24 cellular contexts compared by ENCODE assay signal in the genomic region with DNA sequence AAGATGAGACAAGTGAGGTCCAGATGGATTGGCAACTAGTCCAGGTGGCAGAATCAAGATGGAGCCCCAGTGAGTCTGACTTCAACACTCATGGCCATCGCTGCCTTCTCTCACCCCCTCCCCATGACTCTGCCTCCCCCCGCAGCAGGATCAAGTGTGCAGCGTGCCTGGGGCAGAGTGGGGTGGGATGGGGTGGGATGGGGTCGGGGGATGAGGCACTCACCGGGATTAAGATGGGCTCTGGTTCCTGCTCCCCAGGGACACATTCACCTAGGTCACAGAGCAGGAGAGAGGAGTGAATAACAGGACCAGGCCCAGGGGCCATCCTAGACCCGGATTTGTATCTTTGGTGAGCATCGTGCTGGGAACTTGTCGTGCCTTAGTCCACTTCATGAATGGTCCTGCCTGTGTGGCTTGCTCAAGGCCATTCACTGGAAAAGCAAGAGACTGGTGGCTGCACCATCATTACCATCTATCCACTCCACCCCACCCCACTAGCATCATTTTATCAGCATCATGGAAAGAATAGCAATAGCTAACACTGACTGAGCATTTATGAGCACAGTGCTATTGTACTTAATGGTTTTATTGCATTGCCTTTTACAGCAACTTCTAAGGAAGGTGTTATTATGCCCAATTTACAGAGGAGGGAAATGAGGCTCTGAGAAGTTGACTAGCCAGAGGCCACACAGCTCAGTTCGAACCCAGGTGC. TPM values are rescaled to one million over a fixed set of nuclear protein-coding genes. Genes with fewer than 3 reads are reported as not detected.
DNase-seq lines count a peak whose midpoint lies in the region; ATAC-seq and TF ChIP-seq lines count a peak whose summit lies in the region.
"Had no signal": no experiment of that assay in that cellular context is flagged by ENCODE, and none has a peak within 500 bp of the region (broad histone marks: within the 10 kb centered on the region; RNA-seq: fewer than 3 reads in every experiment).

No MANE protein-coding gene starts in this region.

- no peaks in the 10 kb centered on the region for H3K27me3 ChIP-seq in H9 (ENCODE audit: insufficient read depth, low read length)
- H3K27me3 ChIP-seq in right lobe of liver = no peaks in the 10 kb centered on the region
- H3K27me3 ChIP-seq in upper lobe of right lung = no peaks in the 10 kb centered on the region

- intact Hi-C loops in right lobe of liver (cut with DNase I) (no loop called here), upper lobe of right lung (cut with DNase I) (no loop called here)

- H3K27me3 Mint-ChIP-seq in H9 (ENCODE audit: low read depth) = peaks cover 16% of the 10 kb centered on the region
- H3K27me3 Mint-ChIP-seq in chondrocyte (ENCODE audit: low read depth) = peaks cover 11% of the 10 kb centered on the region

- no peak overlapping the region for H3K56ac ChIP-seq in H9 (ENCODE audit: insufficient read length, low read depth, low read length)

- no peak overlapping the region for H2AFZ ChIP-seq in H9 (ENCODE audit: low read length)

- no peaks in the 10 kb centered on the region for H3K23me2 ChIP-seq in H9 (ENCODE audit: insufficient read length, low read depth, low read length, poor library complexity, severe bottlenecking)

- H3K36me3 ChIP-seq in right lobe of liver = peaks cover 0 to 99% (median 51%) of the 10 kb centered on the region in 4 donors
- H3K36me3 ChIP-seq in upper lobe of right lung = no peaks in the 10 kb centered on the region

- H3T11ph ChIP-seq in H9 (ENCODE audit: low read length) = no peak overlapping the region

- no peak overlapping the region for H2AK5ac ChIP-seq in H9 (ENCODE audit: insufficient read length, low read length)

- H3K9ac ChIP-seq in H9 (ENCODE audit: extremely low read depth, insufficient read length, low read length) = no peak overlapping the region

- H3K18ac ChIP-seq in H9 (ENCODE audit: insufficient read length, low read depth, low read length) = no peak overlapping the region

- no CpG with 5 or more reads among the region's 9 CpGs for WGBS in H9 (ENCODE audit: extremely low coverage, insufficient read length, low lambda C conversion rate)
- 83% methylated on average over 1 of the region's 9 CpGs for WGBS in right lobe of liver (ENCODE audit: insufficient coverage, low coverage, low lambda C conversion rate, missing lambda C conversion rate)

- H3K36me3 Mint-ChIP-seq in H9 (ENCODE audit: insufficient read depth in 1 of 3, low read depth in 3 of 3) (no peaks in the 10 kb centered on the region), chondrocyte (ENCODE audit: low read depth) (no peaks in the 10 kb centered on the region)
- H3K36me3 Mint-ChIP-seq: CD8-positive, alpha-beta memory T cell had no signal

- no peak overlapping the region for H3K27ac ChIP-seq in H9 (ENCODE audit: insufficient read length, low read depth, low read length)
- H3K27ac ChIP-seq in right lobe of liver = no peak overlapping the region
- H3K27ac ChIP-seq in upper lobe of right lung = no peak overlapping the region
- H3K27ac ChIP-seq: C4-2B had no signal

- no peak for TF ChIP-seq POLR2A in right lobe of liver (IDR thresholded peaks at IDR 0.05)

- H3K4me1 ChIP-seq in H9 (ENCODE audit: insufficient read depth, low read length) = no peaks in the 10 kb centered on the region
- H3K4me1 ChIP-seq in right lobe of liver = peaks cover 0 to 67% (median 3%) of the 10 kb centered on the region in 4 donors
- peaks cover 7% of the 10 kb centered on the region for H3K4me1 ChIP-seq in upper lobe of right lung

- no peak overlapping the region for H2BK20ac ChIP-seq in H9 (ENCODE audit: low read depth, low read length, poor library complexity, severe bottlenecking)

- H3K9me3 Mint-ChIP-seq in H9 = no peaks in the 10 kb centered on the region
- no peaks in the 10 kb centered on the region for H3K9me3 Mint-ChIP-seq in chondrocyte (ENCODE audit: low read depth)
- H3K9me3 Mint-ChIP-seq: CD8-positive, alpha-beta memory T cell had no signal

- H2BK120ac ChIP-seq in H9 (ENCODE audit: low read depth, low read length, poor library complexity, severe bottlenecking) = no peak overlapping the region

- H3K4me3 ChIP-seq in right lobe of liver (no peak overlapping the region), upper lobe of right lung (no peak overlapping the region)

- no peak overlapping the region for H4K5ac ChIP-seq in H9 (ENCODE audit: insufficient read length, low read depth, low read length)

- no peaks in the 10 kb centered on the region for H3K79me2 ChIP-seq in H9 (ENCODE audit: insufficient read depth, low read length)

- peak in 3 of 4 donors; percentile 3 to 8 (median 4) for ATAC-seq in right lobe of liver
- no peak for ATAC-seq in upper lobe of right lung
- ATAC-seq in HG02870 (IDR thresholded peaks at IDR 0.05; ENCODE audit: unreplicated experiment) = no peak
- no peak for ATAC-seq in GM18907 (IDR thresholded peaks at IDR 0.05; ENCODE audit: unreplicated experiment)
- ATAC-seq: Panc1, SK-N-SH treated with all-trans-retinoic acid at 6 μM for 48 hours had no signal

- no peak overlapping the region for H4K91ac ChIP-seq in H9 (ENCODE audit: insufficient read length, low read depth, low read length)

- H3K4me2 ChIP-seq in H9 (ENCODE audit: insufficient read depth, insufficient read length, low read length) = no peak overlapping the region

- H3K4me1 Mint-ChIP-seq in H9 = no peaks in the 10 kb centered on the region
- no peaks in the 10 kb centered on the region for H3K4me1 Mint-ChIP-seq in chondrocyte (ENCODE audit: low read depth)
- H3K4me1 Mint-ChIP-seq: CD8-positive, alpha-beta memory T cell had no signal

- no peak overlapping the region for H4K8ac ChIP-seq in H9 (replicated peaks; ENCODE audit: insufficient read length, low read depth, low read length)

- peak; percentile 9 for DNase-seq in H9
- DNase-seq in chondrocyte (ENCODE audit: low spot score) = peak; percentile 36
- peak in 1 of 3 donors; percentile 38 for DNase-seq in right lobe of liver
- peak; percentile 30 for DNase-seq in upper lobe of right lung
- DNase-seq in NK-92 (lab: John Stamatoyannopoulos, UW; ENCODE audit: unreplicated experiment) = no peak
- DNase-seq: ACHN; Calu3; CD8-positive, alpha-beta memory T cell; DMS153; GDM1; Kasumi-1; NCI-H1417; NCI-H1694 treated with DMSO at 0.1 percent for 48 hours; NCI-H2081 treated with DMSO at 0.1 percent for 48 hours; NCI-H2171 treated with DMSO at 0.1 percent for 48 hours; NCI-H69; NK-92 treated with Interleukin-12 subunit alpha and Interleukin-12 subunit beta, amount 100 ng/mL, for 24 hours had no signal

- no peak overlapping the region for H2BK15ac ChIP-seq in H9 (ENCODE audit: low read depth, low read length)

- no peaks in the 10 kb centered on the region for H3K79me1 ChIP-seq in H9 (ENCODE audit: insufficient read depth, low read depth, low read length, poor library complexity, severe bottlenecking)

- H3K9me3 ChIP-seq in H9 (ENCODE audit: control insufficient read depth, low read depth, low read length) (no peaks in the 10 kb centered on the region), right lobe of liver (no peaks in the 10 kb centered on the region), upper lobe of right lung (no peaks in the 10 kb centered on the region)

- TF ChIP-seq CTCF in H9 (conservative IDR thresholded peaks at IDR 0.05) (no peak), chondrocyte (IDR thresholded peaks at IDR 0.05) (no peak), right lobe of liver (IDR thresholded peaks at IDR 0.05) (no peak), upper lobe of right lung (IDR thresholded peaks at IDR 0.05) (no peak)

- H2BK5ac ChIP-seq in H9 (ENCODE audit: insufficient read length, low read length) = no peak overlapping the region

- H3K4me3 Mint-ChIP-seq in H9 = no peak overlapping the region
- no peak overlapping the region for H3K4me3 Mint-ChIP-seq in chondrocyte (ENCODE audit: unreplicated experiment)
- H3K4me3 Mint-ChIP-seq: CD8-positive, alpha-beta memory T cell had no signal

- no peak overlapping the region for H2BK12ac ChIP-seq in H9 (ENCODE audit: insufficient read length, low read depth, low read length)

- H3K14ac ChIP-seq in H9 (ENCODE audit: insufficient read depth, low read length) = no peak overlapping the region

- no peaks in the 10 kb centered on the region for H4K20me1 ChIP-seq in H9 (ENCODE audit: control insufficient read depth, insufficient read depth, insufficient read length)

- no peak overlapping the region for H3K23ac ChIP-seq in H9 (ENCODE audit: insufficient read length, low read depth, low read length)

- no peak overlapping the region for H3K4ac ChIP-seq in H9 (ENCODE audit: low read depth, low read length)

- no peak overlapping the region for H3K27ac Mint-ChIP-seq in H9
- H3K27ac Mint-ChIP-seq in chondrocyte (ENCODE audit: unreplicated experiment) = no peak overlapping the region
- H3K27ac Mint-ChIP-seq: CD8-positive, alpha-beta memory T cell had no signal

RNA-seq across cellular contexts. Expression of gene AMBP, which starts 8.5 kb away (rescaled TPM):
- 0.20 and 0.81 TPM in 2 replicates for total RNA-seq in H9 (2021)
- total RNA-seq in chondrocyte = not detected in 3 replicates
- 1,000 to 10,000 TPM; 2,202 to 7,072 (median 5,221) TPM for total RNA-seq in right lobe of liver
- 0.67 TPM for total RNA-seq in upper lobe of right lung
- total RNA-seq: CD8-positive, alpha-beta memory T cell; MCF 10A had no signal

RNA-seq across cellular contexts. Expression of gene KIF12, which starts 29.5 kb away (rescaled TPM):
- total RNA-seq in H9 (2021) (1.8 and 3.3 TPM in 2 replicates), chondrocyte (0.39 to 1.4 TPM (median 0.70 TPM) in 3 replicates), right lobe of liver (10 to 100 TPM in 5 of 6 experiments, 1 to 10 TPM in 1; 3.1 to 24.3 (median 14.2) TPM), upper lobe of right lung (6.2 TPM)
- total RNA-seq: CD8-positive, alpha-beta memory T cell; Daoy; MCF 10A had no signal

Comparison
In these comparisons a context has a peak if more than half of its experiments do, and no peak if none do; other contexts are left out.
1. ATAC-seq: peak in right lobe of liver (3 of 4); none in upper lobe of right lung (single experiment), HG02870 (single experiment) and GM18907 (single experiment).
2. RNA of gene AMBP, which starts 8.5 kb away (total RNA-seq): 2,202 to 7,072 TPM in right lobe of liver; 0.67 TPM in upper lobe of right lung (single experiment), 0.20 to 0.81 TPM in H9 and not detected in chondrocyte; every median in the first group is over 1,000 times any median in the second.